11 cellular contexts compared by ENCODE assay signal in the genomic region with DNA sequence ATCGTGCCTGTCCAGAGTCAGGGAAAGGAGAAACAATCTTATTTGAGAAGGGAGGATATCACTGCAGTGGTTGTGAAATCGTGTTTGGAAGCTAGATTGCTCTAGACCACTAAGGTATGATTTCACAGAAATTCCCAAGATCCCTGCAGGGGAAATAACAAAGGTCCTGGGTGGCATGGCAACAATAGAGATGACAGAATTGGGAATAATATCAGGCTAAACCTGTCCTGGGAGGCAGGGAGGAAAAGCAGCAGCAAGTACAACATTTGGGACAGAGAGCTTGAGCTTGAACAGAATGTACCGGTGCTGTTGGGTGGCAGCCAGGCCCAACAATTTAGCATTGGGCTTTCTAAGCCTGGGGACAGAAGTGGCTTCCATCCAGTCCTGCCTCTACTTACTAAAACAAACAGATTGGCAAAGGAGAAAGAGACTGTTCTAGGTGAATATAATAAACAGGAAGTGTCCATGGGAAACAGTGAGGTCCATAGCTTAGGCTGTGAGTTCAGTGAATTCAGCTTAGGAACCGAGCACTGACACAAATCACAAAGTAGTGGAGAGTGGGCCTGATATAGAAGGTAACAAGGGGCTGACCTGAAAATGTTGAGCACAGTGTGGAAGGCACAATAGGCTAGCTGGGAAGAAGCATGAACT. TPM values are rescaled to one million over a fixed set of nuclear protein-coding genes. Genes with fewer than 3 reads are reported as not detected.
DNase-seq lines count a peak whose midpoint lies in the region; ATAC-seq and TF ChIP-seq lines count a peak whose summit lies in the region.
"Had no signal": no experiment of that assay in that cellular context is flagged by ENCODE, and none has a peak within 500 bp of the region (broad histone marks: within the 10 kb centered on the region; RNA-seq: fewer than 3 reads in every experiment).

No MANE protein-coding gene starts in this region.

- no peak overlapping the region for H2AFZ ChIP-seq in MM.1S (ENCODE audit: low read length)

- H3K9me3 ChIP-seq in prostate gland (no peaks in the 10 kb centered on the region), MM.1S (replicated peaks; ENCODE audit: insufficient read depth, low read length) (no peaks in the 10 kb centered on the region)
- H3K9me3 ChIP-seq: BLaER1 treated with 17β-estradiol and CSF1 and Interleukin-3, amounts not matched to agents 10 nM and 100 nM had no signal

- TF ChIP-seq CTCF in brain microvascular endothelial cell (IDR thresholded peaks at IDR 0.05; ENCODE audit: low read depth, low read length, missing control alignments): no peak
- no peak for TF ChIP-seq CTCF in prostate gland (IDR thresholded peaks at IDR 0.05)
- TF ChIP-seq CTCF in MM.1S (IDR thresholded peaks at IDR 0.05; ENCODE audit: low read length): no peak

- DNase-seq in G401 (ENCODE audit: low spot score) (peak; percentile 97), brain microvascular endothelial cell (peak; percentile 4), hypothalamus (lab: John Stamatoyannopoulos, UW) (peak in 34 of 51 donors; percentile 2 to 72 (median 34)), prostate gland (ENCODE audit: low spot score) (peak; percentile 84), DMS79 treated with DMSO at 0.1 percent for 48 hours (lab: John Stamatoyannopoulos, UW) (no peak), MM.1S (no peak)
- DNase-seq: foreskin fibroblast, Karpas-422 had no signal

- H3K27ac ChIP-seq in brain microvascular endothelial cell: no peak overlapping the region
- peak overlapping the region; percentile 67 to 73 for H3K27ac ChIP-seq in prostate gland
- H3K27ac ChIP-seq in MM.1S (ENCODE audit: low read length): no peak overlapping the region
- H3K27ac ChIP-seq: BLaER1 treated with 17β-estradiol and CSF1 and Interleukin-3, amounts not matched to agents 10 nM and 100 nM had no signal

- ATAC-seq in GM19452 (IDR thresholded peaks at IDR 0.05; ENCODE audit: unreplicated experiment): no peak
- no peak for ATAC-seq in HG02798 (IDR thresholded peaks at IDR 0.05; ENCODE audit: poor library complexity, unreplicated experiment)

- H3K79me2 ChIP-seq in MM.1S (ENCODE audit: low read length): no peaks in the 10 kb centered on the region

- WGBS in prostate gland: 19% methylated on average over 4 of the region's 4 CpGs

- no peak overlapping the region for H3K4me2 ChIP-seq in MM.1S (ENCODE audit: low read depth, low read length)

- H3K27me3 ChIP-seq in brain microvascular endothelial cell (replicated peaks) (no peaks in the 10 kb centered on the region), prostate gland (replicated peaks; ENCODE audit: insufficient read depth) (no peaks in the 10 kb centered on the region), MM.1S (replicated peaks; ENCODE audit: insufficient read depth, low read length) (no peaks in the 10 kb centered on the region)
- H3K27me3 ChIP-seq: BLaER1 treated with 17β-estradiol and CSF1 and Interleukin-3, amounts not matched to agents 10 nM and 100 nM had no signal

- no peak for TF ChIP-seq POLR2A in prostate gland (IDR thresholded peaks at IDR 0.05)

- H3K36me3 ChIP-seq in brain microvascular endothelial cell (replicated peaks) (no peaks in the 10 kb centered on the region), prostate gland (no peaks in the 10 kb centered on the region), MM.1S (replicated peaks; ENCODE audit: insufficient read depth, low read length) (no peaks in the 10 kb centered on the region)
- H3K36me3 ChIP-seq: BLaER1 treated with 17β-estradiol and CSF1 and Interleukin-3, amounts not matched to agents 10 nM and 100 nM had no signal

- intact Hi-C loops in prostate gland (cut with DNase I): no loop called here

- in situ Hi-C loops in G401 (cut with HindIII; ENCODE audit: low sequenced_read_pairs): no loop called here
- in situ Hi-C loops in brain microvascular endothelial cell (cut with HindIII; ENCODE audit: low pct_ligation_motif_present, low sequenced_read_pairs): no loop called here

- no peaks in the 10 kb centered on the region for H3F3A ChIP-seq in MM.1S (ENCODE audit: insufficient read depth, low read length)

- H3K9me2 ChIP-seq in MM.1S (replicated peaks; ENCODE audit: insufficient read depth, low read length): no peaks in the 10 kb centered on the region

- no peaks in the 10 kb centered on the region for H4K20me1 ChIP-seq in MM.1S (ENCODE audit: insufficient read depth, low read length)
- H4K20me1 ChIP-seq: BLaER1 treated with 17β-estradiol and CSF1 and Interleukin-3, amounts not matched to agents 10 nM and 100 nM had no signal

- H3K4me3 ChIP-seq in brain microvascular endothelial cell (ENCODE audit: low read depth, low read length): no peak overlapping the region
- no peak overlapping the region for H3K4me3 ChIP-seq in prostate gland
- no peak overlapping the region for H3K4me3 ChIP-seq in MM.1S (ENCODE audit: low read length)
- H3K4me3 ChIP-seq: BLaER1 treated with 17β-estradiol and CSF1 and Interleukin-3, amounts not matched to agents 10 nM and 100 nM had no signal

- no peak overlapping the region for H3K9ac ChIP-seq in MM.1S (ENCODE audit: low read length)
- H3K9ac ChIP-seq: BLaER1 treated with 17β-estradiol and CSF1 and Interleukin-3, amounts not matched to agents 10 nM and 100 nM had no signal

- peaks cover 8% of the 10 kb centered on the region for H3K4me1 ChIP-seq in prostate gland (replicated peaks)
- peaks cover 9% of the 10 kb centered on the region for H3K4me1 ChIP-seq in MM.1S (ENCODE audit: low read length)

RNA-seq across cellular contexts. Expression of a gene that starts 16.9 kb away (rescaled TPM):
- not detected in 2 replicates for total RNA-seq in G401 (2014; rRNA removed; shearing (Covaris generic))
- 10 to 100 TPM; 11.7 to 39.8 TPM for total RNA-seq in prostate gland

Comparison
In these comparisons a context has a peak if more than half of its experiments do, and no peak if none do; other contexts are left out.
1. DNase-seq: peak in G401 (single experiment), brain microvascular endothelial cell (single experiment), hypothalamus (34 of 51) and prostate gland (single experiment); none in DMS79 treated with DMSO at 0.1 percent for 48 hours (single experiment) and MM.1S (single experiment).
2. H3K27ac ChIP-seq: peak in prostate gland (2 of 2); none in brain microvascular endothelial cell (single experiment) and MM.1S (single experiment).
3. RNA of a gene that starts 16.9 kb away (total RNA-seq): 11.7 to 39.8 TPM in prostate gland; not detected in G401; every median in the first group is over 10 times any median in the second.